1 cellular context compared by ENCODE assay signal in the genomic region with DNA sequence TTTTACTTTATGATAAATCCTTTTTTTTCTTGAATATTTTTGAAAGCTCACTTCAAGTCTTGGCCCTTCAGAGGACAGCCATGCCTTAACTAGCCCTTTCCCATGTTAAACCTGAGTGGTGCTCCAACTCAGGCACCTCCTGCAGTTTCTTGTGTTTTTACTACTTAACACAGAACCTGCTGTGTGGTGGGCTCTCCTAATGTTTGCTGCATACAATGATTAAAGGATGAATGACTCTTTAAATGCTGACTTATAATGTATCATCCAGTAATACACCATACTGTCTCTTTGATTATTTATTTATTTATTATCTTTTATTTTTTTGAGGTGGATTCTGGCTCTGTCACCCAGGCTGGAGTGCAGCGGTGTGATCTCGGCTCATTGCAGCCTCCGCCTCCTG.
TF ChIP-seq lines count a peak whose summit lies in the region.

No MANE protein-coding gene starts in this region.

TF ChIP-seq in H1, 55 proteins besides CTCF, POLR2A, EP300 and RAD21:
- peak; percentile 48; the same call in 1 of the 2 replicates for TF ChIP-seq POLR2AphosphoS5 (IDR thresholded peaks at IDR 0.05; ENCODE audit: low read depth, low read length)
- TF ChIP-seq E2F6 (IDR thresholded peaks at IDR 0.05) = no peak
